In genomic region chr17:40553694-40554534, GRCh38 we compare ENCODE assay signal across 9 cellular contexts. TPM values are rescaled to one million over a fixed set of nuclear protein-coding genes. Genes with fewer than 3 reads are reported as not detected.
DNase-seq lines count a peak whose midpoint lies in the region; ATAC-seq and TF ChIP-seq lines count a peak whose summit lies in the region.
"Had no signal": no experiment of that assay in that cellular context is flagged by ENCODE, and none has a peak within 500 bp of the region (broad histone marks: within the 10 kb centered on the region; RNA-seq: fewer than 3 reads in every experiment).

No MANE protein-coding gene starts in this region.

- DNase-seq in BJ (ENCODE audit: low read depth), result peak; percentile 51
- peak; percentile 54 for DNase-seq in activated naive CD8-positive, alpha-beta T cell treated with anti-CD3 and anti-CD28 coated beads, Interleukin-2, amount 10 ng/mL, durations not matched to agents 7 days and 5 days
- DNase-seq in immature natural killer cell, result no peak
- peak; percentile 54 for DNase-seq in stimulated activated CD8-positive, alpha-beta memory T cell treated with anti-CD3 and anti-CD28 coated beads, Interleukin-4, amount 100 ng/mL, for 48 hours
- DNase-seq in NCI-H2227 (lab: John Stamatoyannopoulos, UW; ENCODE audit: unreplicated experiment), result no peak

- H3K36me3 Mint-ChIP-seq in IgD-negative memory B cell (peaks cover 5% of the 10 kb centered on the region), immature natural killer cell (peaks cover 0 to 3% (median 0%) of the 10 kb centered on the region in 3 donors)
- peaks cover 59% of the 10 kb centered on the region for H3K36me3 Mint-ChIP-seq in activated naive CD8-positive, alpha-beta T cell treated with anti-CD3 and anti-CD28 coated beads, Interleukin-2, amount 10 ng/mL, durations not matched to agents 7 days and 5 days

- peaks cover 25 to 60% (median 51%) of the 10 kb centered on the region in 3 donors for H3K4me1 Mint-ChIP-seq in IgD-negative memory B cell
- peaks cover 84% of the 10 kb centered on the region for H3K4me1 Mint-ChIP-seq in activated naive CD8-positive, alpha-beta T cell treated with anti-CD3 and anti-CD28 coated beads, Interleukin-2, amount 10 ng/mL, durations not matched to agents 7 days and 5 days
- peaks cover 17 to 74% of the 10 kb centered on the region in 2 donors for H3K4me1 Mint-ChIP-seq in immature natural killer cell

- ATAC-seq in activated naive CD8-positive, alpha-beta T cell treated with anti-CD3 and anti-CD28 coated beads, Interleukin-2, amount 10 ng/mL, durations not matched to agents 7 days and 5 days (ENCODE audit: low read depth), result peak; percentile 21
- no peak for ATAC-seq in GM21737 (IDR thresholded peaks at IDR 0.05; ENCODE audit: unreplicated experiment)
- no peak for ATAC-seq in HG03457 (IDR thresholded peaks at IDR 0.05; ENCODE audit: unreplicated experiment)

- CTCF ChIA-PET in BJ (lab: Yijun Ruan, JAX), result interaction anchor here (0.6 to 19.2 kb wide), 9 partner anchors 17 to 608 kb away, joined by 3 to 382 read pairs (median 3); no protein-coding TSS in a partner anchor

- no peaks in the 10 kb centered on the region for H3K27me3 ChIP-seq in BJ (ENCODE audit: control insufficient read depth, insufficient read depth, low read length)

- H3K9me3 Mint-ChIP-seq in IgD-negative memory B cell, result no peaks in the 10 kb centered on the region
- H3K9me3 Mint-ChIP-seq in activated naive CD8-positive, alpha-beta T cell treated with anti-CD3 and anti-CD28 coated beads, Interleukin-2, amount 10 ng/mL, durations not matched to agents 7 days and 5 days, result no peaks in the 10 kb centered on the region
- H3K9me3 Mint-ChIP-seq in immature natural killer cell, result no peaks in the 10 kb centered on the region

- H3K4me3 ChIP-seq in BJ (ENCODE audit: low read depth, low read length), result no peak overlapping the region

- POLR2A ChIA-PET in BJ (lab: Charles Lee), result interaction anchor here (0.7 to 0.9 kb wide), 2 partner anchors 94 to 246 kb away, joined by 4 read pairs; no protein-coding TSS in a partner anchor
- POLR2A ChIA-PET in activated naive CD8-positive, alpha-beta T cell treated with anti-CD3 and anti-CD28 coated beads, Interleukin-2, amount 10 ng/mL, durations not matched to agents 7 days and 5 days (lab: Charles Lee), result interaction anchor here (0.6 to 28.0 kb wide), 16 partner anchors 3 to 1112 kb away, joined by 3 to 579 read pairs (median 4); partner anchors contain the start of genes CCR7 and TOP2A

- no peaks in the 10 kb centered on the region for H3K27me3 Mint-ChIP-seq in IgD-negative memory B cell
- no peaks in the 10 kb centered on the region for H3K27me3 Mint-ChIP-seq in activated naive CD8-positive, alpha-beta T cell treated with anti-CD3 and anti-CD28 coated beads, Interleukin-2, amount 10 ng/mL, durations not matched to agents 7 days and 5 days
- H3K27me3 Mint-ChIP-seq in immature natural killer cell (ENCODE audit: low read depth in 3 of 3), result peaks cover 6 to 7% (median 7%) of the 10 kb centered on the region in 3 donors

- H3K27ac Mint-ChIP-seq in IgD-negative memory B cell (peak overlapping the region; percentile 90 to 97 (median 94)), immature natural killer cell (peak overlapping the region; percentile 59 to 91 (median 80))
- H3K27ac Mint-ChIP-seq in activated naive CD8-positive, alpha-beta T cell treated with anti-CD3 and anti-CD28 coated beads, Interleukin-2, amount 10 ng/mL, durations not matched to agents 7 days and 5 days, result peak overlapping the region; percentile 90

- no peaks in the 10 kb centered on the region for H3K36me3 ChIP-seq in BJ (ENCODE audit: control insufficient read depth, insufficient read depth, low read length)

- peak overlapping the region; percentile 70 to 88 (median 80) for H3K4me3 Mint-ChIP-seq in IgD-negative memory B cell
- H3K4me3 Mint-ChIP-seq in activated naive CD8-positive, alpha-beta T cell treated with anti-CD3 and anti-CD28 coated beads, Interleukin-2, amount 10 ng/mL, durations not matched to agents 7 days and 5 days, result peak overlapping the region; percentile 81
- peak overlapping the region; percentile 71 to 82 (median 77) for H3K4me3 Mint-ChIP-seq in immature natural killer cell

- no peak for TF ChIP-seq CTCF in BJ (IDR thresholded peaks at IDR 0.05; ENCODE audit: insufficient read depth, low read depth, low read length)

RNA-seq across cellular contexts. Expression of gene CCR7, which starts 11.4 kb away (rescaled TPM):
- polyA plus RNA-seq in BJ (2011; rRNA removed), result 0.07 and 0.45 TPM in 2 replicates
- 0.21 and 0.33 TPM in 2 replicates for polyA minus RNA-seq in BJ (2011; rRNA and poly(A)+ RNA removed)
- polyA plus RNA-seq in IgD-negative memory B cell, result 257 TPM
- 100 to 1,000 TPM; 231 to 238 TPM for total RNA-seq in activated naive CD8-positive, alpha-beta T cell treated with anti-CD3 and anti-CD28 coated beads, Interleukin-2, amount 10 ng/mL, durations not matched to agents 7 days and 5 days
- 10 to 100 TPM; 29.6 to 50.9 (median 43.2) TPM for polyA plus RNA-seq in immature natural killer cell
- total RNA-seq: endothelial cell of umbilical vein had no signal

RNA-seq across cellular contexts. Expression of gene TNS4, which starts 52.5 kb away (rescaled TPM):
- polyA plus RNA-seq in BJ (2011; rRNA removed) (0.12 and 0.40 TPM in 2 replicates), IgD-negative memory B cell (not detected), immature natural killer cell (under 1 TPM in 1 of 3 donors, not detected in 2; 0.12 TPM)
- 0.26 and 1.00 TPM in 2 replicates for polyA minus RNA-seq in BJ (2011; rRNA and poly(A)+ RNA removed)
- 1 to 10 TPM; 9.0 to 9.7 TPM for total RNA-seq in activated naive CD8-positive, alpha-beta T cell treated with anti-CD3 and anti-CD28 coated beads, Interleukin-2, amount 10 ng/mL, durations not matched to agents 7 days and 5 days
- total RNA-seq: endothelial cell of umbilical vein had no signal
- polyA plus RNA-seq: endothelial cell of umbilical vein had no signal

Comparison
In these comparisons a context has a peak if more than half of its experiments do, and no peak if none do; other contexts are left out.
1. DNase-seq: peak in BJ (single experiment), activated naive CD8-positive, alpha-beta T cell treated with anti-CD3 and anti-CD28 coated beads, Interleukin-2, amount 10 ng/mL, durations not matched to agents 7 days and 5 days (single experiment) and stimulated activated CD8-positive, alpha-beta memory T cell treated with anti-CD3 and anti-CD28 coated beads, Interleukin-4, amount 100 ng/mL, for 48 hours (single experiment); none in immature natural killer cell (0 of 3) and NCI-H2227 (single experiment).
2. RNA of gene CCR7, which starts 11.4 kb away (polyA plus RNA-seq): 257 TPM in IgD-negative memory B cell (single experiment) and 29.6 to 50.9 TPM in immature natural killer cell; 0.07 to 0.45 TPM in BJ; every median in the first group is over 10 times any median in the second.
3. Peak in every context shown above with its lines, with median percentiles within 50 percentile points of each other: H3K27ac Mint-ChIP-seq and H3K4me3 Mint-ChIP-seq.